9 cellular contexts compared by ENCODE assay signal in genomic region chrX:17377047-17377692, GRCh38. TPM values are rescaled to one million over a fixed set of nuclear protein-coding genes. Genes with fewer than 3 reads are reported as not detected.
DNase-seq lines count a peak whose midpoint lies in the region; ATAC-seq, FAIRE-seq and TF ChIP-seq lines count a peak whose summit lies in the region.
"Had no signal": no experiment of that assay in that cellular context is flagged by ENCODE, and none has a peak within 500 bp of the region (broad histone marks: within the 10 kb centered on the region; RNA-seq: fewer than 3 reads in every experiment).

No MANE protein-coding gene starts in this region.

- no peak overlapping the region for H2AFZ ChIP-seq in HepG2 (ENCODE audit: low read length)

- no peak overlapping the region for H3K4me3 ChIP-seq in right lobe of liver
- H3K4me3 ChIP-seq in HepG2 (replicated peaks in 1 of 3; ENCODE audit: insufficient read depth in 1 of 3, low read depth in 2 of 3, low read length in 3 of 3) = no peak overlapping the region

- no peak overlapping the region for H3K4me2 ChIP-seq in HepG2 (ENCODE audit: low read depth, low read length)

- CTCF ChIA-PET in HepG2 (lab: Yijun Ruan, JAX; ENCODE audit: low intra/inter-chr PET ratio, low total read pairs) = no interaction called here

- no peak for FAIRE-seq in HepG2 (lab: Jason Lieb, UNC)

- H3K9me3 Mint-ChIP-seq in T-helper 2 cell treated with Interferon-gamma antibody and Interleukin-4, amounts not matched to agents 5 μg/mL and 100 μg/mL, for 36 hours = peaks cover 7% of the 10 kb centered on the region

- peaks cover 0 to 6% (median 0%) of the 10 kb centered on the region in 4 donors for H3K4me1 ChIP-seq in right lobe of liver
- H3K4me1 ChIP-seq in HepG2 (ENCODE audit: insufficient read depth, low read length) = no peaks in the 10 kb centered on the region

- H3K9ac ChIP-seq in HepG2 (ENCODE audit: insufficient read depth, low read depth, low read length) = no peak overlapping the region

- no peak overlapping the region for H3K27ac Mint-ChIP-seq in T-helper 2 cell treated with Interferon-gamma antibody and Interleukin-4, amounts not matched to agents 5 μg/mL and 100 μg/mL, for 36 hours

- TF ChIP-seq CTCF in right lobe of liver (IDR thresholded peaks at IDR 0.05) = no peak
- TF ChIP-seq CTCF in HepG2 (CRISPR knock-in tag; IDR thresholded peaks at IDR 0.05) = no peak

- H3K4me1 Mint-ChIP-seq in T-helper 2 cell treated with Interferon-gamma antibody and Interleukin-4, amounts not matched to agents 5 μg/mL and 100 μg/mL, for 36 hours (ENCODE audit: low read depth) = no peaks in the 10 kb centered on the region

- in situ Hi-C loops in HepG2 (cut with HindIII; ENCODE audit: extremely low pct_ligation_motif_present, low pct_unique_long_range_greater_than_20kb) = no loop called here

- TF ChIP-seq EP300 in HepG2 (IDR thresholded peaks at IDR 0.05; ENCODE audit: low read depth in 2 of 2, low read length in 2 of 2) (no peak), HepG2 (CRISPR knock-in tag; IDR thresholded peaks at IDR 0.05; ENCODE audit: borderline replicate concordance) (no peak)

- ATAC-seq in right lobe of liver = peak in 1 of 4 donors; percentile 28
- no peak for ATAC-seq in HepG2
- ATAC-seq in GM21786 (IDR thresholded peaks at IDR 0.05; ENCODE audit: unreplicated experiment) = no peak
- no peak for ATAC-seq in HG03571 (IDR thresholded peaks at IDR 0.05; ENCODE audit: unreplicated experiment)
- no peak for ATAC-seq in HG03196 (IDR thresholded peaks at IDR 0.05; ENCODE audit: unreplicated experiment)

- 26% methylated on average over 26 of the region's 45 CpGs for WGBS in right lobe of liver (ENCODE audit: insufficient coverage, low coverage, low lambda C conversion rate, missing lambda C conversion rate)
- 7% methylated on average over 3 of the region's 45 CpGs for WGBS in HepG2 (ENCODE audit: low lambda C conversion rate)

- POLR2A ChIA-PET in HepG2 (lab: Yijun Ruan, JAX) = no interaction called here

- no peaks in the 10 kb centered on the region for H4K20me1 ChIP-seq in HepG2 (ENCODE audit: insufficient read depth, low read length)

- peak in 2 of 3 donors; percentile 25 to 52 for DNase-seq in right lobe of liver
- no peak for DNase-seq in HepG2 (ENCODE audit: low spot score)
- peak; percentile 4 for DNase-seq in T-helper 2 cell treated with Interferon-gamma antibody and Interleukin-4, amounts not matched to agents 5 μg/mL and 100 μg/mL, for 36 hours (ENCODE audit: low spot score)
- DNase-seq in glomerular visceral epithelial cell (ENCODE audit: extremely low spot score) = peak; percentile 71
- DNase-seq in retina = peak; percentile 73

- no peak for TF ChIP-seq RAD21 in HepG2 (CRISPR knock-in tag; IDR thresholded peaks at IDR 0.05)

- H3K4me3 Mint-ChIP-seq in T-helper 2 cell treated with Interferon-gamma antibody and Interleukin-4, amounts not matched to agents 5 μg/mL and 100 μg/mL, for 36 hours = no peak overlapping the region

- H3K79me2 ChIP-seq in HepG2 (ENCODE audit: insufficient read depth, low read length) = no peaks in the 10 kb centered on the region

- H3K36me3 Mint-ChIP-seq in T-helper 2 cell treated with Interferon-gamma antibody and Interleukin-4, amounts not matched to agents 5 μg/mL and 100 μg/mL, for 36 hours (ENCODE audit: low read depth) = no peaks in the 10 kb centered on the region

- H3K36me3 ChIP-seq in right lobe of liver (no peaks in the 10 kb centered on the region), HepG2 (replicated peaks in 1 of 2; ENCODE audit: control insufficient read depth in 1 of 2, insufficient read depth in 2 of 2, low read length in 2 of 2) (no peaks in the 10 kb centered on the region)

- TF ChIP-seq POLR2A in right lobe of liver (IDR thresholded peaks at IDR 0.05) = no peak
- TF ChIP-seq POLR2A in HepG2 (IDR thresholded peaks at IDR 0.05; ENCODE audit: insufficient read depth in 1 of 2, low read depth in 2 of 2, low read length in 2 of 2) = no peak

- no TSS peak for BruUV-seq in HepG2 (replicated peaks; lab: Mats Ljungman, UMichigan)

- intact Hi-C loops in right lobe of liver (cut with DNase I) = no loop called here
- intact Hi-C loops in HepG2 (cut with micrococcal nuclease; ENCODE audit: unreplicated experiment) = no loop called here

- H3K27me3 Mint-ChIP-seq in T-helper 2 cell treated with Interferon-gamma antibody and Interleukin-4, amounts not matched to agents 5 μg/mL and 100 μg/mL, for 36 hours (ENCODE audit: low read depth) = peaks cover 38% of the 10 kb centered on the region

- H3K27me3 ChIP-seq in right lobe of liver = peaks cover 0 to 12% of the 10 kb centered on the region in 2 donors
- H3K27me3 ChIP-seq in HepG2 (ENCODE audit: control insufficient read depth in 1 of 2, insufficient read depth in 2 of 2, low read length in 2 of 2) = peaks cover 1 to 21% of the 10 kb centered on the region in 2 experiments; a peak in 3 of 5 replicates

- no peak overlapping the region for H3K27ac ChIP-seq in right lobe of liver
- H3K27ac ChIP-seq in HepG2 (ENCODE audit: extremely low read length, insufficient read depth, low read length) = no peak overlapping the region
- H3K27ac ChIP-seq: VCaP had no signal

- H3K9me3 ChIP-seq in right lobe of liver (no peaks in the 10 kb centered on the region), HepG2 (ENCODE audit: low read length) (no peaks in the 10 kb centered on the region)

TF ChIP-seq in HepG2, 621 proteins besides CTCF, POLR2A, EP300 and RAD21:
- no peak for TF ChIP-seq TCF7L2 (IDR thresholded peaks at IDR 0.05; ENCODE audit: low read depth, low read length)
- TF ChIP-seq ZNF616 (CRISPR knock-in tag; IDR thresholded peaks at IDR 0.05; ENCODE audit: low read depth) = no peak
- no peak for TF ChIP-seq ZBTB1 (CRISPR knock-in tag; IDR thresholded peaks at IDR 0.05; ENCODE audit: borderline replicate concordance)
- TF ChIP-seq MZF1 (CRISPR knock-in tag; IDR thresholded peaks at IDR 0.05; ENCODE audit: borderline replicate concordance) = no peak
- no peak for TF ChIP-seq MLX (CRISPR knock-in tag; IDR thresholded peaks at IDR 0.05)

RNA-seq across cellular contexts. Expression of gene NHS, which starts 2.2 kb away (rescaled TPM):
- total RNA-seq in right lobe of liver (under 1 TPM; 0.06 to 0.27 (median 0.12) TPM), HepG2 (2016; rRNA removed; fragmentation: Illumina TruSeq; extraction: Trizol) (0.02 TPM in 1 of 2 replicates, not detected in the other)
- not detected in 2 replicates for total RNA-seq in HepG2 (2016; cell fraction: cytosol; rRNA removed; fragmentation: Illumina TruSeq; extraction: Trizol; ENCODE audit: low read depth)
- not detected in 2 replicates for total RNA-seq in HepG2 (2016; cell fraction: insoluble cytoplasmic fraction; rRNA removed; fragmentation: Illumina TruSeq; extraction: Trizol)
- not detected in 2 replicates for total RNA-seq in HepG2 (2016; cell fraction: membrane; rRNA removed; fragmentation: Illumina TruSeq; extraction: Trizol)
- not detected in 2 replicates for total RNA-seq in HepG2 (2016; cell fraction: nucleus; rRNA removed; fragmentation: Illumina TruSeq; extraction: Trizol)
- 0.01 TPM in 1 of 2 replicates, not detected in the other for polyA plus RNA-seq in HepG2 (2011; rRNA removed)
- polyA plus RNA-seq in HepG2 (2011; cell fraction: cytosol; rRNA removed) = under 0.01 TPM in 1 of 2 replicates, not detected in the other
- polyA plus RNA-seq in HepG2 (2011; cell fraction: nucleus; rRNA removed) = not detected in 2 replicates
- polyA plus RNA-seq in HepG2 (2012) = 0.01 TPM in 1 of 2 replicates, not detected in the other
- not detected in 2 replicates for polyA plus RNA-seq in HepG2 (2016; cell fraction: cytosol; fragmentation: Illumina TruSeq; extraction: Trizol; ENCODE audit: low read depth)
- not detected in 2 replicates for polyA plus RNA-seq in HepG2 (2016; cell fraction: insoluble cytoplasmic fraction; fragmentation: Illumina TruSeq; extraction: Trizol; ENCODE audit: low read depth)
- polyA plus RNA-seq in HepG2 (2016; cell fraction: membrane; fragmentation: Illumina TruSeq; extraction: Trizol; ENCODE audit: low read depth) = not detected in 2 replicates
- not detected in 2 replicates for polyA plus RNA-seq in HepG2 (2016; cell fraction: nucleus; fragmentation: Illumina TruSeq; extraction: Trizol; ENCODE audit: insufficient read depth, low read depth)
- polyA minus RNA-seq in HepG2 (2011; rRNA and poly(A)+ RNA removed; ENCODE audit: low replicate concordance) = 6.6 TPM in 1 of 2 replicates, not detected in the other
- polyA minus RNA-seq in HepG2 (2011; cell fraction: cytosol; rRNA and poly(A)+ RNA removed) = not detected in 2 replicates
- polyA minus RNA-seq in HepG2 (2011; cell fraction: nucleus; rRNA and poly(A)+ RNA removed) = 0.13 TPM in 1 of 2 replicates, not detected in the other
